In genomic region chr18:44758821-44759624, GRCh38 we compare ENCODE assay signal across 8 cellular contexts.
DNase-seq lines count a peak whose midpoint lies in the region; ATAC-seq and TF ChIP-seq lines count a peak whose summit lies in the region.

No MANE protein-coding gene starts in this region.

- no peaks in the 10 kb centered on the region for H3K27me3 Mint-ChIP-seq in memory B cell

- TF ChIP-seq POLR2A in Peyer's patch (IDR thresholded peaks at IDR 0.05): no peak

- peaks cover 67% of the 10 kb centered on the region for H3K4me1 Mint-ChIP-seq in memory B cell

- H3K4me3 ChIP-seq in Peyer's patch (peak overlapping the region in 1 of 4 donors; percentile 1), A673 (ENCODE audit: low read depth, low read length, poor library complexity, severe bottlenecking) (no peak overlapping the region)

- CTCF ChIA-PET in A673 (lab: Charles Lee): no interaction called here

- H3K36me3 Mint-ChIP-seq in memory B cell: peaks cover 25% of the 10 kb centered on the region

- BruUV-seq in A673 (replicated peaks; lab: Mats Ljungman, UMichigan): no TSS peak

- peaks cover 0 to 11% (median 0%) of the 10 kb centered on the region in 4 donors for H3K4me1 ChIP-seq in Peyer's patch
- no peaks in the 10 kb centered on the region for H3K4me1 ChIP-seq in A673 (ENCODE audit: insufficient read depth, low read length, poor library complexity, severe bottlenecking)

- ATAC-seq in GM18517 (IDR thresholded peaks at IDR 0.05; ENCODE audit: unreplicated experiment) (peak; percentile 97), HG02763 (IDR thresholded peaks at IDR 0.05; ENCODE audit: unreplicated experiment) (peak; percentile 97), memory B cell (ENCODE audit: low read depth) (peak; percentile 92)

- H3K9me3 Mint-ChIP-seq in memory B cell: no peaks in the 10 kb centered on the region

- H3K27me3 ChIP-seq in Peyer's patch: no peaks in the 10 kb centered on the region
- H3K27me3 ChIP-seq in A673 (replicated peaks; ENCODE audit: insufficient read depth, low read depth, low read length, poor library complexity): no peaks in the 10 kb centered on the region

- intact Hi-C loops in posterior cingulate gyrus (cut with DNase I) (no loop called here), A673 (cut with micrococcal nuclease; ENCODE audit: unreplicated experiment) (no loop called here)

- POLR2A ChIA-PET in A673 (lab: Charles Lee; ENCODE audit: low non-redundant PET): no interaction called here

- peak overlapping the region; percentile 76 for H3K4me3 Mint-ChIP-seq in memory B cell

- H3K27ac ChIP-seq in Peyer's patch (peak overlapping the region; percentile 16 to 79 (median 42)), A673 (ENCODE audit: low read depth, low read length, poor library complexity, severe bottlenecking) (no peak overlapping the region)

- DNase-seq in Peyer's patch: peak in 2 of 3 donors; percentile 58 to 73
- DNase-seq in memory B cell (ENCODE audit: low spot score in 2 of 2): peak; percentile 38 to 62
- DNase-seq in NCI-H69 (lab: John Stamatoyannopoulos, UW): no peak
- DNase-seq in posterior cingulate gyrus: no peak
- DNase-seq in A673 (ENCODE audit: low spot score): no peak
- DNase-seq in NCI-H526 (lab: John Stamatoyannopoulos, UW): no peak

- H3K9me3 ChIP-seq in Peyer's patch: no peaks in the 10 kb centered on the region
- no peaks in the 10 kb centered on the region for H3K9me3 ChIP-seq in A673 (ENCODE audit: low read depth, low read length, poor library complexity, severe bottlenecking)

- no peaks in the 10 kb centered on the region for H3K36me3 ChIP-seq in Peyer's patch
- no peaks in the 10 kb centered on the region for H3K36me3 ChIP-seq in A673 (ENCODE audit: insufficient read depth, low read length, poor library complexity, severe bottlenecking)

- peak overlapping the region; percentile 98 for H3K27ac Mint-ChIP-seq in memory B cell

- TF ChIP-seq CTCF in Peyer's patch (IDR thresholded peaks at IDR 0.05) (no peak), A673 (conservative IDR thresholded peaks at IDR 0.05; ENCODE audit: low read depth, low read length) (no peak)

Comparison
In these comparisons a context has a peak if more than half of its experiments do, and no peak if none do; other contexts are left out.
1. DNase-seq: peak in Peyer's patch (2 of 3) and memory B cell (2 of 2); none in NCI-H69 (single experiment), posterior cingulate gyrus (0 of 10), A673 (single experiment) and NCI-H526 (0 of 2).
2. Peak in every context shown above with its lines, with median percentiles within 50 percentile points of each other: ATAC-seq.